ENCODE assay signal across 17 cellular contexts in the genomic region with DNA sequence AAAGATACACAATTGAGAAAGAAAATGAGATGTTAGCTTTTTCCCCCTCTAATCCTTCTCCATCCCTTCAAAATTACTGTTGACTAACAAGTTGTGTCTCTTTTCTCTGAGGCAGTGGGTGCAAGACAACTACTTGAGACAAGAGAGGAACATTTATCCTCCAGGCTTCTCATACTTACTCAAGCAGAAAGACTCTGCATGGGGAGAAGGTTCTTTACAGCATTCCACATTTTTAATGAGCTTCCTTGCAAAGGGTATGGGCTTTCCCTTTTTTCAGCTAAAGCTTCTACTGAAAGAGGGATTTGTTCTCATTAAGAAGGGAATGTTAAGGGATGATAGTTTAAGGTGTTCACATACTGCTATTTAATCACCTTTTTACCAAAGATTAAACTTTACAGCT. TPM values are rescaled to one million over a fixed set of nuclear protein-coding genes. Genes with fewer than 3 reads are reported as not detected.
DNase-seq lines count a peak whose midpoint lies in the region; TF ChIP-seq lines count a peak whose summit lies in the region.
"Had no signal": no experiment of that assay in that cellular context is flagged by ENCODE, and none has a peak within 500 bp of the region (broad histone marks: within the 10 kb centered on the region; RNA-seq: fewer than 3 reads in every experiment).

No MANE protein-coding gene starts in this region.

- H3K4me1 ChIP-seq in ectodermal cell (ENCODE audit: control insufficient read depth, insufficient read depth, low read length), result peaks cover 30% of the 10 kb centered on the region
- H3K4me1 ChIP-seq in adrenal gland (replicated peaks in 1 of 2), result no peaks in the 10 kb centered on the region
- H3K4me1 ChIP-seq in ovary (ENCODE audit: insufficient read depth), result no peaks in the 10 kb centered on the region

- no peak for TF ChIP-seq CTCF in GM20000 (IDR thresholded peaks at IDR 0.05; ENCODE audit: extremely low read depth, missing control alignments)
- no peak for TF ChIP-seq CTCF in adrenal gland (IDR thresholded peaks at IDR 0.05)
- TF ChIP-seq CTCF in ovary (IDR thresholded peaks at IDR 0.05), result no peak

- no peak overlapping the region for H3K4me3 ChIP-seq in ectodermal cell (ENCODE audit: insufficient read depth, low read depth, low read length)
- no peak overlapping the region for H3K4me3 ChIP-seq in adrenal gland
- H3K4me3 ChIP-seq in ovary, result no peak overlapping the region

- H3K9me3 ChIP-seq in ectodermal cell (ENCODE audit: control insufficient read depth, low read length) (no peaks in the 10 kb centered on the region), adrenal gland (replicated peaks in 1 of 3) (peaks cover 0 to 6% (median 0%) of the 10 kb centered on the region in 3 donors), ovary (no peaks in the 10 kb centered on the region)

- TF ChIP-seq POLR2A in adrenal gland (IDR thresholded peaks at IDR 0.05) (no peak), ovary (IDR thresholded peaks at IDR 0.05) (no peak)

- intact Hi-C loops in adrenal gland (cut with DNase I) (no loop called here), ovary (cut with DNase I) (no loop called here)

- peak overlapping the region; percentile 44 for H3K27ac ChIP-seq in ectodermal cell (ENCODE audit: insufficient read depth, low read depth, low read length, poor library complexity, severe bottlenecking)
- H3K27ac ChIP-seq in adrenal gland, result no peak overlapping the region
- no peak overlapping the region for H3K27ac ChIP-seq in ovary

- DNase-seq in NCI-H2171 treated with DMSO at 0.1 percent for 48 hours (lab: John Stamatoyannopoulos, UW) (peak; percentile 40), NCI-H2171 (lab: John Stamatoyannopoulos, UW) (no peak), NCI-H446 treated with DMSO at 0.1 percent for 48 hours (lab: John Stamatoyannopoulos, UW) (peak; percentile 75), GM20000 (ENCODE audit: low spot score) (no peak), adrenal gland (no peak), ovary (no peak)
- no peak for DNase-seq in activated CD4-positive, alpha-beta T cell treated with anti-CD3 and anti-CD28 coated beads for 4 hours
- DNase-seq: 8988T, H9, MV-4-11, NCI-H1436, NCI-H2081, NCI-H774, T-helper 2 cell had no signal

- H3K36me3 ChIP-seq in ectodermal cell (ENCODE audit: control insufficient read depth, insufficient read depth, low read length), result no peaks in the 10 kb centered on the region
- H3K36me3 ChIP-seq in adrenal gland (replicated peaks in 1 of 2), result no peaks in the 10 kb centered on the region
- H3K36me3 ChIP-seq in ovary, result no peaks in the 10 kb centered on the region

- no peak for TF ChIP-seq EP300 in ovary (IDR thresholded peaks at IDR 0.05)

- H3K27me3 ChIP-seq in ectodermal cell (ENCODE audit: control insufficient read depth, insufficient read depth, low read length, poor library complexity, severe bottlenecking) (no peaks in the 10 kb centered on the region), adrenal gland (no peaks in the 10 kb centered on the region), ovary (no peaks in the 10 kb centered on the region)

RNA-seq across cellular contexts. Expression of gene PAX6, which starts 47.8 kb away (rescaled TPM):
- 114 TPM for polyA plus RNA-seq in ectodermal cell (2013, experiment 1 of 4)
- 182 TPM for polyA plus RNA-seq in ectodermal cell (2013, experiment 2 of 4)
- polyA plus RNA-seq in ectodermal cell (2013, experiment 3 of 4), result 124 TPM
- polyA plus RNA-seq in ectodermal cell (2013, experiment 4 of 4), result 170 TPM
- 1 to 10 TPM in 2 of 8 donors, under 1 TPM in 4, not detected in 2; 0.11 to 3.7 (median 0.68) TPM for total RNA-seq in adrenal gland
- under 1 TPM; 0.08 to 0.30 (median 0.20) TPM for polyA plus RNA-seq in adrenal gland
- total RNA-seq in ovary, result not detected
- not detected for polyA plus RNA-seq in ovary
- total RNA-seq: H9, OCI-LY7 had no signal
- polyA plus RNA-seq: IgD-negative memory B cell had no signal

Comparison
In these comparisons a context has a peak if more than half of its experiments do, and no peak if none do; other contexts are left out.
1. DNase-seq: peak in NCI-H2171 treated with DMSO at 0.1 percent for 48 hours (single experiment) and NCI-H446 treated with DMSO at 0.1 percent for 48 hours (single experiment); none in NCI-H2171 (single experiment), GM20000 (single experiment), activated CD4-positive, alpha-beta T cell treated with anti-CD3 and anti-CD28 coated beads for 4 hours (0 of 2), adrenal gland (0 of 7) and ovary (0 of 5).